17 cellular contexts compared by ENCODE assay signal in the genomic region with DNA sequence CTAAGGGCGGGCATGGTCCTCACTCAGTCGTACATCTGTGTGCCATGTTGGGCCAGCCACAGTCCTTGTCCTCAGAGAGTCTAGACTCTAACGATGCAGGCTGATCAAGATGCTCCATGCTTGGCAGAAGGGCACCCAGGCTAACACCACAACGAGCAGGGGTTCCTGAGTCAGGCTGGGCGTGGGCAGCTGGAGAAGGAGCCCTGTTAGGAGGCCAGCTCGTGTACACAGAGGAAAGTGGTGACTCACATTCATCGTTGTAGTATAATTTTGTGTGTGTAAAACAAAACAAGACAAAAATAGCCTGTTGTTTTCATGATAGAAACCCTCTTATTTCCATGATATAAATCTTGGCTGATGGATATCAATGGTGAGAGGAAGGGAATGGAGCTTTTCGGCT.
DNase-seq lines count a peak whose midpoint lies in the region; ATAC-seq and TF ChIP-seq lines count a peak whose summit lies in the region.
"Had no signal": no experiment of that assay in that cellular context is flagged by ENCODE, and none has a peak within 500 bp of the region (broad histone marks: within the 10 kb centered on the region; RNA-seq: fewer than 3 reads in every experiment).

No MANE protein-coding gene starts in this region.

- H3K4me1 ChIP-seq in H9 (ENCODE audit: insufficient read depth, low read length): peaks cover 3% of the 10 kb centered on the region; the same call in 1 of the 2 replicates
- peaks cover 0 to 6% of the 10 kb centered on the region in 2 donors for H3K4me1 ChIP-seq in breast epithelium
- no peaks in the 10 kb centered on the region for H3K4me1 ChIP-seq in MM.1S (ENCODE audit: low read length)

- no peaks in the 10 kb centered on the region for H4K20me1 ChIP-seq in H9 (ENCODE audit: control insufficient read depth, insufficient read depth, insufficient read length)
- no peaks in the 10 kb centered on the region for H4K20me1 ChIP-seq in MM.1S (ENCODE audit: insufficient read depth, low read length)

- no peak overlapping the region for H2BK120ac ChIP-seq in H9 (ENCODE audit: low read depth, low read length, poor library complexity, severe bottlenecking)

- DNase-seq in A172 (ENCODE audit: low spot score) (peak; percentile 31), H9 (no peak), breast epithelium (ENCODE audit: low spot score in 2 of 2) (no peak), kidney tubule cell (ENCODE audit: low spot score) (peak; percentile 56), NCI-H146 treated with DMSO at 0.1 percent for 48 hours (lab: John Stamatoyannopoulos, UW; ENCODE audit: unreplicated experiment) (no peak), MM.1S (no peak)
- DNase-seq in activated naive CD4-positive, alpha-beta T cell (lab: John Stamatoyannopoulos, UW): no peak
- DNase-seq: ACHN; activated CD4-positive, alpha-beta memory T cell treated with anti-CD3 and anti-CD28 coated beads for 36 hours; activated gamma-delta T cell treated with Interleukin-2 at 50 U/mL for 16 hours; NCI-H1417 treated with DMSO at 0.1 percent for 48 hours; NCI-H526; T-helper 9 cell had no signal

- no peak overlapping the region for H2AK5ac ChIP-seq in H9 (ENCODE audit: insufficient read length, low read length)

- TF ChIP-seq CTCF in H9 (conservative IDR thresholded peaks at IDR 0.05): no peak
- TF ChIP-seq CTCF in breast epithelium (IDR thresholded peaks at IDR 0.05): no peak
- no peak for TF ChIP-seq CTCF in MM.1S (IDR thresholded peaks at IDR 0.05; ENCODE audit: low read length)

- ATAC-seq in HG03045 (IDR thresholded peaks at IDR 0.05; ENCODE audit: unreplicated experiment): no peak
- ATAC-seq: GM12878, Right ventricle myocardium inferior had no signal

- no peaks in the 10 kb centered on the region for H3K79me1 ChIP-seq in H9 (ENCODE audit: insufficient read depth, low read depth, low read length, poor library complexity, severe bottlenecking)

- no peak overlapping the region for H4K91ac ChIP-seq in H9 (ENCODE audit: insufficient read length, low read depth, low read length)

- H4K8ac ChIP-seq in H9 (replicated peaks; ENCODE audit: insufficient read length, low read depth, low read length): no peak overlapping the region

- no peaks in the 10 kb centered on the region for H3K23me2 ChIP-seq in H9 (ENCODE audit: insufficient read length, low read depth, low read length, poor library complexity, severe bottlenecking)

- H3K9me3 ChIP-seq in H9 (ENCODE audit: control insufficient read depth, low read depth, low read length) (no peaks in the 10 kb centered on the region), breast epithelium (no peaks in the 10 kb centered on the region), MM.1S (replicated peaks; ENCODE audit: insufficient read depth, low read length) (no peaks in the 10 kb centered on the region)

- no peak overlapping the region for H3K4ac ChIP-seq in H9 (ENCODE audit: low read depth, low read length)

- no peak overlapping the region for H2BK20ac ChIP-seq in H9 (ENCODE audit: low read depth, low read length, poor library complexity, severe bottlenecking)

- no peak overlapping the region for H3K18ac ChIP-seq in H9 (ENCODE audit: insufficient read length, low read depth, low read length)

- H3K27ac ChIP-seq in H9 (ENCODE audit: insufficient read length, low read depth, low read length) (no peak overlapping the region), breast epithelium (peak overlapping the region; percentile 74 to 79), MM.1S (ENCODE audit: low read length) (no peak overlapping the region)
- H3K27ac ChIP-seq: cardiac muscle cell had no signal

- no peak overlapping the region for H3T11ph ChIP-seq in H9 (ENCODE audit: low read length)

- no peak overlapping the region for H2BK12ac ChIP-seq in H9 (ENCODE audit: insufficient read length, low read depth, low read length)

- peaks cover 1% of the 10 kb centered on the region; the same call in 1 of the 2 replicates for H3K79me2 ChIP-seq in H9 (ENCODE audit: insufficient read depth, low read length)
- no peaks in the 10 kb centered on the region; the same call in 1 of the 2 replicates for H3K79me2 ChIP-seq in MM.1S (ENCODE audit: low read length)

- no peak overlapping the region for H4K5ac ChIP-seq in H9 (ENCODE audit: insufficient read length, low read depth, low read length)

- no peak for TF ChIP-seq POLR2A in breast epithelium (IDR thresholded peaks at IDR 0.05)

- no peak overlapping the region for H3K56ac ChIP-seq in H9 (ENCODE audit: insufficient read length, low read depth, low read length)

- H2AFZ ChIP-seq in H9 (ENCODE audit: low read length) (no peak overlapping the region), MM.1S (ENCODE audit: low read length) (no peak overlapping the region)

- intact Hi-C loops in breast epithelium (cut with DNase I; ENCODE audit: low total_unique reads): no loop called here

- H3K4me2 ChIP-seq in H9 (ENCODE audit: insufficient read depth, insufficient read length, low read length) (no peak overlapping the region), MM.1S (ENCODE audit: low read depth, low read length) (no peak overlapping the region)

- H2BK5ac ChIP-seq in H9 (ENCODE audit: insufficient read length, low read length): no peak overlapping the region

- H3K9ac ChIP-seq in H9 (ENCODE audit: extremely low read depth, insufficient read length, low read length) (no peak overlapping the region), MM.1S (ENCODE audit: low read length) (no peak overlapping the region)

- no peak overlapping the region for H3K14ac ChIP-seq in H9 (ENCODE audit: insufficient read depth, low read length)

- H3K4me3 ChIP-seq in breast epithelium (no peak overlapping the region), MM.1S (ENCODE audit: low read length) (no peak overlapping the region)
- H3K4me3 ChIP-seq: cardiac muscle cell, GM12878 had no signal

- H3K4me1 Mint-ChIP-seq in H9: peaks cover 11 to 22% of the 10 kb centered on the region in 2 experiments

- no peak overlapping the region for H3K4me3 Mint-ChIP-seq in H9
- H3K4me3 Mint-ChIP-seq: activated CD4-positive, alpha-beta memory T cell treated with anti-CD3 and anti-CD28 coated beads for 36 hours had no signal

- H3K23ac ChIP-seq in H9 (ENCODE audit: insufficient read length, low read depth, low read length): no peak overlapping the region

- no peaks in the 10 kb centered on the region for H3F3A ChIP-seq in MM.1S (ENCODE audit: insufficient read depth, low read length)

- H3K36me3 ChIP-seq in breast epithelium: no peaks in the 10 kb centered on the region
- no peaks in the 10 kb centered on the region for H3K36me3 ChIP-seq in MM.1S (replicated peaks; ENCODE audit: insufficient read depth, low read length)

- no peak overlapping the region for H2BK15ac ChIP-seq in H9 (ENCODE audit: low read depth, low read length)

- H3K9me2 ChIP-seq in MM.1S (replicated peaks; ENCODE audit: insufficient read depth, low read length): no peaks in the 10 kb centered on the region

- peak overlapping the region; percentile 11 to 74 (median 17); a peak in 3 of 7 replicates for H3K27ac Mint-ChIP-seq in H9
- H3K27ac Mint-ChIP-seq: activated CD4-positive, alpha-beta memory T cell treated with anti-CD3 and anti-CD28 coated beads for 36 hours had no signal

- H3K36me3 Mint-ChIP-seq in H9 (ENCODE audit: insufficient read depth in 1 of 3, low read depth in 3 of 3): peaks cover 11 to 36% (median 30%) of the 10 kb centered on the region in 3 experiments; a peak in 6 of 7 replicates

- H3K27me3 ChIP-seq in H9 (ENCODE audit: insufficient read depth, low read length): no peaks in the 10 kb centered on the region
- H3K27me3 ChIP-seq in breast epithelium: no peaks in the 10 kb centered on the region
- no peaks in the 10 kb centered on the region for H3K27me3 ChIP-seq in MM.1S (replicated peaks; ENCODE audit: insufficient read depth, low read length)
- H3K27me3 ChIP-seq: cardiac muscle cell had no signal

- H3K9me3 Mint-ChIP-seq in H9: no peaks in the 10 kb centered on the region
- H3K9me3 Mint-ChIP-seq: activated CD4-positive, alpha-beta memory T cell treated with anti-CD3 and anti-CD28 coated beads for 36 hours had no signal

- H3K27me3 Mint-ChIP-seq in H9 (ENCODE audit: low read depth): no peaks in the 10 kb centered on the region
- H3K27me3 Mint-ChIP-seq: activated CD4-positive, alpha-beta memory T cell treated with anti-CD3 and anti-CD28 coated beads for 36 hours had no signal

- no CpG with 5 or more reads among the region's 8 CpGs for WGBS in H9 (ENCODE audit: extremely low coverage, insufficient read length, low lambda C conversion rate)

Comparison
In these comparisons a context has a peak if more than half of its experiments do, and no peak if none do; other contexts are left out.
1. DNase-seq: peak in A172 (single experiment) and kidney tubule cell (single experiment); none in H9 (single experiment), breast epithelium (0 of 2), NCI-H146 treated with DMSO at 0.1 percent for 48 hours (single experiment), activated naive CD4-positive, alpha-beta T cell (0 of 4) and MM.1S (single experiment).
2. H3K27ac ChIP-seq: peak in breast epithelium (2 of 2); none in H9 (single experiment) and MM.1S (single experiment).